Comparison of ENCODE assay signal across 8 cellular contexts in genomic region chr11:118956094-118956846, GRCh38. TPM values are rescaled to one million over a fixed set of nuclear protein-coding genes. Genes with fewer than 3 reads are reported as not detected.
DNase-seq lines count a peak whose midpoint lies in the region; ATAC-seq lines count a peak whose summit lies in the region.

TSS of gene UPK2 (plus strand) at chr11:118956298. CDS start at chr11:118956351, 53 bp downstream.

- POLR2A ChIA-PET in CD4-positive, alpha-beta memory T cell (lab: Charles Lee; ENCODE audit: partially characterized antibody), result interaction anchor here (0.7 to 1.4 kb wide), 6 partner anchors 11 to 165 kb away, joined by 3 to 5 read pairs (median 4); partner anchors contain the start of gene DDX6

- CTCF ChIA-PET in CD4-positive, alpha-beta memory T cell (lab: Charles Lee; ENCODE audit: partially characterized antibody), result interaction anchor here (0.7 to 5.7 kb wide), 21 partner anchors 11 to 364 kb away, joined by 3 to 37 read pairs (median 4); partner anchors contain the start of gene DDX6

- H3K4me3 ChIP-seq in CD4-positive, alpha-beta memory T cell (ENCODE audit: low read length in 2 of 2), result no peak within 1 kb of the TSS
- no peak within 1 kb of the TSS for H3K4me3 ChIP-seq in urinary bladder (ENCODE audit: low read depth, low read length)

- H3K27me3 Mint-ChIP-seq in CD4-positive, alpha-beta memory T cell, result peaks cover under 1 to 4% of the 10 kb centered on the region in 2 donors

- H3K9me3 Mint-ChIP-seq in CD4-positive, alpha-beta memory T cell, result peaks cover 0 to 1% (median 0%) of the 10 kb centered on the region in 8 donors

- 7% methylated on average over 7 of the region's 7 CpGs for WGBS in urinary bladder

- DNase-seq in CD4-positive, alpha-beta memory T cell, result peak; percentile 83 to 85 (median 83)
- DNase-seq in MV-4-11 (lab: John Stamatoyannopoulos, UW) (peak; percentile 55), SKM-1 treated with dmso at 0.1 percent for 144 hours (lab: John Stamatoyannopoulos, UW; ENCODE audit: unreplicated experiment) (peak; percentile 56), head of caudate nucleus (peak; percentile 87 to 97 (median 93)), posterior vena cava (ENCODE audit: low spot score) (peak; percentile 96)
- peak; percentile 90 for DNase-seq in activated naive CD4-positive, alpha-beta T cell treated with anti-CD3 and anti-CD28 coated beads, Interleukin-2, amount 50 U/mL, for 16 hours

- peaks cover 5% of the 10 kb centered on the region for H3K4me1 ChIP-seq in CD4-positive, alpha-beta memory T cell (ENCODE audit: insufficient read depth, low read length)
- no peaks in the 10 kb centered on the region for H3K4me1 ChIP-seq in urinary bladder (ENCODE audit: insufficient read depth)

- peak; percentile 70 for ATAC-seq in GM21529 (IDR thresholded peaks at IDR 0.05; ENCODE audit: unreplicated experiment)

- peaks cover 4 to 5% (median 4%) of the 10 kb centered on the region in 4 donors for H3K4me1 Mint-ChIP-seq in CD4-positive, alpha-beta memory T cell

- H3K27ac ChIP-seq in CD4-positive, alpha-beta memory T cell (ENCODE audit: low read depth, low read length), result no peak within 1 kb of the TSS
- H3K27ac ChIP-seq in urinary bladder (ENCODE audit: low read depth), result no peak within 1 kb of the TSS

- H3K9me3 ChIP-seq in CD4-positive, alpha-beta memory T cell (ENCODE audit: control insufficient read depth in 1 of 2, low read length in 2 of 2), result no peaks in the 10 kb centered on the region

- H3K4me3 Mint-ChIP-seq in CD4-positive, alpha-beta memory T cell, result no peak within 1 kb of the TSS

- peak within 1 kb of the TSS in 4 of 7 donors; percentile 42 to 55 (median 51) for H3K27ac Mint-ChIP-seq in CD4-positive, alpha-beta memory T cell

- intact Hi-C loops in CD4-positive, alpha-beta memory T cell (cut with micrococcal nuclease), result loop anchor here (1.0 to 5.0 kb wide), 5 partner anchors 26 to 359 kb away; partner anchors contain the start of gene DDX6
- intact Hi-C loops in head of caudate nucleus (cut with DNase I) (loop anchor here (2.0 kb wide), 1 partner anchor 49 kb away; no protein-coding TSS in a partner anchor), posterior vena cava (cut with DNase I) (loop anchor here (2.0 to 10.0 kb wide), 2 partner anchors 267 to 271 kb away; no protein-coding TSS in a partner anchor)

- H3K36me3 Mint-ChIP-seq in CD4-positive, alpha-beta memory T cell, result no peaks in the 10 kb centered on the region

- H3K27me3 ChIP-seq in CD4-positive, alpha-beta memory T cell (ENCODE audit: insufficient read depth, low read length), result no peaks in the 10 kb centered on the region

- no peaks in the 10 kb centered on the region for H3K36me3 ChIP-seq in CD4-positive, alpha-beta memory T cell (ENCODE audit: insufficient read depth, low read length)
- no peaks in the 10 kb centered on the region for H3K36me3 ChIP-seq in urinary bladder (ENCODE audit: insufficient read depth)

RNA-seq across cellular contexts. Expression of gene UPK2, which starts in this region (rescaled TPM):
- not detected for total RNA-seq in CD4-positive, alpha-beta memory T cell
- polyA plus RNA-seq in CD4-positive, alpha-beta memory T cell, result not detected
- total RNA-seq in posterior vena cava (not detected), urinary bladder (38.2 TPM)
- 33.8 TPM for polyA plus RNA-seq in urinary bladder

Comparison
In these comparisons a context has a peak if more than half of its experiments do, and no peak if none do; other contexts are left out.
1. RNA of gene UPK2 (total RNA-seq): 38.2 TPM in urinary bladder (single experiment); not detected in CD4-positive, alpha-beta memory T cell and not detected in posterior vena cava; every median in the first group is over 10 times any median in the second.
2. RNA of gene UPK2 (polyA plus RNA-seq): 33.8 TPM in urinary bladder (single experiment); not detected in CD4-positive, alpha-beta memory T cell; every median in the first group is over 10 times any median in the second.
3. Peak in DNase-seq in CD4-positive, alpha-beta memory T cell; RNA of the gene not detected or under 1 TPM.
4. Peak in DNase-seq in posterior vena cava; RNA of the gene not detected or under 1 TPM.
5. Peak in every context shown above with its lines, with median percentiles within 50 percentile points of each other: DNase-seq.